In genomic region chr1:40382110-40382464, GRCh38 we compare ENCODE assay signal across 12 cellular contexts. TPM values are rescaled to one million over a fixed set of nuclear protein-coding genes. Genes with fewer than 3 reads are reported as not detected.
DNase-seq lines count a peak whose midpoint lies in the region; FAIRE-seq and TF ChIP-seq lines count a peak whose summit lies in the region.
"Had no signal": no experiment of that assay in that cellular context is flagged by ENCODE, and none has a peak within 500 bp of the region (broad histone marks: within the 10 kb centered on the region; RNA-seq: fewer than 3 reads in every experiment).

No MANE protein-coding gene starts in this region.

- H3K36me3 Mint-ChIP-seq in dendritic cell treated with granulocyte-macrophage colony-stimulating factor and Interleukin-4, amounts not matched to agents 40 ng/mL and 50 ng/mL, for 4 days (ENCODE audit: low read depth) = peaks cover 73% of the 10 kb centered on the region

- H3K4me3 ChIP-seq in DOHH2 (ENCODE audit: low read length) (peak overlapping the region; percentile 69), OCI-LY7 (ENCODE audit: low read depth, low read length, poor library complexity, severe bottlenecking) (peak overlapping the region; percentile 66), spleen (peak overlapping the region in 6 of 8 donors; percentile 6 to 97 (median 30))

- peaks cover 45% of the 10 kb centered on the region for H3K36me3 ChIP-seq in DOHH2 (ENCODE audit: control insufficient read depth, low read length)
- peaks cover 35% of the 10 kb centered on the region for H3K36me3 ChIP-seq in OCI-LY7 (ENCODE audit: insufficient read depth, low read length)
- H3K36me3 ChIP-seq in spleen = peaks cover 0 to 54% (median 6%) of the 10 kb centered on the region in 6 donors

- peaks cover 97% of the 10 kb centered on the region for H3K4me1 ChIP-seq in DOHH2 (ENCODE audit: control insufficient read depth, low read length)
- peaks cover 99% of the 10 kb centered on the region for H3K4me1 ChIP-seq in OCI-LY7 (ENCODE audit: insufficient read depth, low read length, poor library complexity, severe bottlenecking)
- H3K4me1 ChIP-seq in spleen = peaks cover 77 to 100% (median 96%) of the 10 kb centered on the region in 6 donors

- CTCF ChIA-PET in OCI-LY7 (lab: Charles Lee; ENCODE audit: unreplicated experiment) = interaction anchor here (1.0 kb wide), 1 partner anchor 19 kb away, joined by 3 read pairs; no protein-coding TSS in a partner anchor

- POLR2A ChIA-PET in OCI-LY7 (lab: Charles Lee) = interaction anchor here (0.6 to 8.5 kb wide), 8 partner anchors 8 to 67 kb away, joined by 3 to 89 read pairs (median 4); partner anchors contain the start of gene SMAP2

- H2AFZ ChIP-seq in OCI-LY7 (ENCODE audit: low read length) = no peak overlapping the region

- peaks cover 83% of the 10 kb centered on the region for H3K4me1 Mint-ChIP-seq in dendritic cell treated with granulocyte-macrophage colony-stimulating factor and Interleukin-4, amounts not matched to agents 40 ng/mL and 50 ng/mL, for 4 days (ENCODE audit: low read depth)

- no peaks in the 10 kb centered on the region for H3K27me3 ChIP-seq in DOHH2 (ENCODE audit: control insufficient read depth, low read length)
- no peaks in the 10 kb centered on the region for H3K27me3 ChIP-seq in spleen (replicated peaks in 1 of 7)

- H3K79me2 ChIP-seq in DOHH2 (ENCODE audit: control insufficient read depth, low read length) = peaks cover 89% of the 10 kb centered on the region
- H3K79me2 ChIP-seq in OCI-LY7 (ENCODE audit: insufficient read depth, low read depth, low read length) = peaks cover 92% of the 10 kb centered on the region

- WGBS in spleen, 5 donors = 78 to 89% (median 81%) methylated on average over 3 of the region's 3 CpGs

- H3K27ac Mint-ChIP-seq in dendritic cell treated with granulocyte-macrophage colony-stimulating factor and Interleukin-4, amounts not matched to agents 40 ng/mL and 50 ng/mL, for 4 days = peak overlapping the region; percentile 85
- H3K27ac Mint-ChIP-seq: nephron progenitor cell had no signal

- intact Hi-C loops in OCI-LY7 (cut with micrococcal nuclease; ENCODE audit: unreplicated experiment) = loop anchor here (1.0 to 10.0 kb wide), 2 partner anchors 22 to 313 kb away; partner anchors contain the start of gene NFYC
- intact Hi-C loops in dendritic cell treated with granulocyte-macrophage colony-stimulating factor and Interleukin-4, amounts not matched to agents 40 ng/mL and 50 ng/mL, for 4 days (cut with micrococcal nuclease) = no loop called here
- intact Hi-C loops in spleen (cut with DNase I; ENCODE audit: low total_unique reads) = no loop called here

- H3K9me3 Mint-ChIP-seq in dendritic cell treated with granulocyte-macrophage colony-stimulating factor and Interleukin-4, amounts not matched to agents 40 ng/mL and 50 ng/mL, for 4 days = no peaks in the 10 kb centered on the region
- H3K9me3 Mint-ChIP-seq: nephron progenitor cell had no signal

- TF ChIP-seq CTCF in DOHH2 (IDR thresholded peaks at IDR 0.05; ENCODE audit: low read depth, low read length, poor library complexity, severe bottlenecking) = no peak
- no peak for TF ChIP-seq CTCF in OCI-LY7 (conservative IDR thresholded peaks at IDR 0.05; ENCODE audit: low read length)
- no peak for TF ChIP-seq CTCF in spleen (IDR thresholded peaks at IDR 0.05 in 8 of 11, conservative IDR thresholded peaks at IDR 0.05 in 3 of 11)

- no peak for TF ChIP-seq POLR2A in spleen (IDR thresholded peaks at IDR 0.05)

- H3K27me3 Mint-ChIP-seq in dendritic cell treated with granulocyte-macrophage colony-stimulating factor and Interleukin-4, amounts not matched to agents 40 ng/mL and 50 ng/mL, for 4 days = no peaks in the 10 kb centered on the region

- H4K20me1 ChIP-seq in DOHH2 (ENCODE audit: control insufficient read depth, insufficient read depth, low read depth, low read length) = no peaks in the 10 kb centered on the region
- no peaks in the 10 kb centered on the region for H4K20me1 ChIP-seq in OCI-LY7 (ENCODE audit: insufficient read depth, low read length)

- no peak overlapping the region for H3K4me3 Mint-ChIP-seq in dendritic cell treated with granulocyte-macrophage colony-stimulating factor and Interleukin-4, amounts not matched to agents 40 ng/mL and 50 ng/mL, for 4 days
- H3K4me3 Mint-ChIP-seq: nephron progenitor cell had no signal

- DNase-seq in OCI-LY7 (ENCODE audit: low spot score) = no peak
- no peak for DNase-seq in spleen
- DNase-seq in SIG-M5 treated with dmso at 0.1 percent for 504 hours (lab: John Stamatoyannopoulos, UW; ENCODE audit: unreplicated experiment) = no peak
- no peak for DNase-seq in stimulated activated CD4-positive, alpha-beta T cell treated with anti-CD3 and anti-CD28 coated beads, Interleukin-15, amount 100 ng/mL, for 24 hours
- DNase-seq in COLO668 (lab: John Stamatoyannopoulos, UW; ENCODE audit: unreplicated experiment) = no peak
- no peak for DNase-seq in urothelium cell line (ENCODE audit: low spot score)
- DNase-seq: effector CD4-positive, alpha-beta T cell; nephron progenitor cell; SHP77 treated with DMSO at 0.1 percent for 48 hours; stimulated activated CD4-positive, alpha-beta T cell treated with anti-CD3 and anti-CD28 coated beads, Interleukin-4, amount 100 ng/mL, for 24 hours had no signal

- H3F3A ChIP-seq in DOHH2 (ENCODE audit: control insufficient read depth, insufficient read depth) = peaks cover 36% of the 10 kb centered on the region

- peak overlapping the region; percentile 98 for H3K27ac ChIP-seq in DOHH2 (ENCODE audit: low read depth, low read length)
- peak overlapping the region; percentile 97 for H3K27ac ChIP-seq in OCI-LY7 (ENCODE audit: low read depth, low read length, poor library complexity, severe bottlenecking)
- peak overlapping the region; percentile 95 to 100 (median 98) for H3K27ac ChIP-seq in spleen

- no peaks in the 10 kb centered on the region for H3K9me2 ChIP-seq in DOHH2 (replicated peaks; ENCODE audit: control insufficient read depth, low read length)
- H3K9me2 ChIP-seq in OCI-LY7 (ENCODE audit: insufficient read depth, low read length) = no peaks in the 10 kb centered on the region

- FAIRE-seq in urothelium cell line (lab: Jason Lieb, UNC) = no peak

- BruUV-seq in OCI-LY7 (replicated peaks; lab: Mats Ljungman, UMichigan) = TSS peak; percentile 49

- H3K9me3 ChIP-seq in DOHH2 (ENCODE audit: control insufficient read depth, insufficient read depth, low read length) = no peaks in the 10 kb centered on the region
- H3K9me3 ChIP-seq in OCI-LY7 (ENCODE audit: low read length) = no peaks in the 10 kb centered on the region
- no peaks in the 10 kb centered on the region for H3K9me3 ChIP-seq in spleen

- H3K4me2 ChIP-seq in DOHH2 (ENCODE audit: low read length) = peak overlapping the region; percentile 93
- H3K4me2 ChIP-seq in OCI-LY7 (ENCODE audit: low read length) = peak overlapping the region; percentile 84

RNA-seq across cellular contexts. Expression of gene SMAP2, which starts 8.6 kb away (rescaled TPM):
- 50.3 and 60.5 TPM in 2 replicates for total RNA-seq in OCI-LY7 (2014; rRNA removed; shearing (Covaris generic))
- 105 and 118 TPM in 2 replicates for total RNA-seq in OCI-LY7 (2022)
- 100 to 1,000 TPM; 120 to 435 (median 252) TPM for total RNA-seq in spleen
- polyA plus RNA-seq in spleen = 100 to 1,000 TPM; 135 to 196 (median 148) TPM
